9 cellular contexts compared by ENCODE assay signal in genomic region chr3:125933397-125934173, GRCh38. TPM values are rescaled to one million over a fixed set of nuclear protein-coding genes. Genes with fewer than 3 reads are reported as not detected.
"Had no signal": no experiment of that assay in that cellular context is flagged by ENCODE, and none has a peak within 500 bp of the region (broad histone marks: within the 10 kb centered on the region; RNA-seq: fewer than 3 reads in every experiment).

No MANE protein-coding gene starts in this region.

RNA-seq across cellular contexts. Expression of gene ROPN1B, which starts 35.4 kb away (rescaled TPM):
- total RNA-seq: esophagus mucosa; mammary epithelial cell; mesenteric fat pad; myocyte; naive thymus-derived CD8-positive, alpha-beta T cell; stomach; subcutaneous adipose tissue; vagina had no signal
- polyA plus RNA-seq: naive thymus-derived CD8-positive, alpha-beta T cell; ovary had no signal
